Comparison of ENCODE assay signal across 9 cellular contexts in the genomic region with DNA sequence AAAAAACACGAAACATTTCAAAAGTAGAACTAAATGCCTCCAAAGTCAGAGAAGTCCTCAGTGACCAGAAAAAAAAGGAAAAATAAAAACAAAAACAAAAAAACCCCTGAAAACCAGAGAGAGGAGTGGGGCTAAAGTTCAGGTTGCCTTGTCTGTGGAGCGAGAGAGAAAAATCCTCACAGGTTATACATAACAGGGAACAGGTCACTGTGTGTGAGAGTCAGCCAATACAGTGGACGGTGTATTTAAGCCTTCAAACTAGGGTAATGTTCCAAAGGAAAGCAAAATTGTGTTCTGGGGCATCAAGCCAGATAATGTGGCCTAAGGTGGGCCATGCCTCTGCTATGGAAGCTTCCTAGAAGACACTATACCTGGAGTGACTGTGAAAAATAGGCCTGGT.
"Had no signal": no experiment of that assay in that cellular context is flagged by ENCODE, and none has a peak within 500 bp of the region (broad histone marks: within the 10 kb centered on the region; RNA-seq: fewer than 3 reads in every experiment).

No MANE protein-coding gene starts in this region.

- H3K27ac ChIP-seq: GM23248, HL-60 had no signal

- H3K9me3 ChIP-seq: HAP-1 had no signal

- H3K4me3 ChIP-seq: GM23248, HAP-1, K562 had no signal

- H3K4me3 Mint-ChIP-seq: HFFc6 had no signal

- H2AFZ ChIP-seq: GM23248 had no signal

- H3K9ac ChIP-seq: GM23248 had no signal

- H3K4me1 ChIP-seq: HAP-1 had no signal

- H3K36me3 ChIP-seq: HAP-1 had no signal

- H3K27ac Mint-ChIP-seq: HFFc6 had no signal

- FAIRE-seq: K562 had no signal

- ATAC-seq: HCT116, K562 had no signal

- DNase-seq: GM23248, GOT3, H7, HFFc6, IMR-90 had no signal
